Comparison of ENCODE assay signal across 34 cellular contexts in genomic region chr2:99169534-99169933, GRCh38. TPM values are rescaled to one million over a fixed set of nuclear protein-coding genes. Genes with fewer than 3 reads are reported as not detected.
DNase-seq lines count a peak whose midpoint lies in the region; ATAC-seq lines count a peak whose summit lies in the region.
"Had no signal": no experiment of that assay in that cellular context is flagged by ENCODE, and none has a peak within 500 bp of the region (broad histone marks: within the 10 kb centered on the region; RNA-seq: fewer than 3 reads in every experiment).

No MANE protein-coding gene starts in this region.

- peak overlapping the region; percentile 82 for H3K27ac Mint-ChIP-seq in activated T-cell treated with anti-CD3 and anti-CD28 coated beads, Interleukin-2, amount 50 U/mL, for 24 hours
- H3K27ac Mint-ChIP-seq in activated naive CD8-positive, alpha-beta T cell, result peak overlapping the region; percentile 28
- H3K27ac Mint-ChIP-seq in T-cell, result no peak overlapping the region
- H3K27ac Mint-ChIP-seq: brain, memory B cell had no signal

- H3K4me1 Mint-ChIP-seq in activated T-cell treated with anti-CD3 and anti-CD28 coated beads, Interleukin-2, amount 50 U/mL, for 24 hours (ENCODE audit: low read depth), result peaks cover 29% of the 10 kb centered on the region
- peaks cover 23% of the 10 kb centered on the region for H3K4me1 Mint-ChIP-seq in activated naive CD8-positive, alpha-beta T cell (ENCODE audit: low read depth)
- H3K4me1 Mint-ChIP-seq in T-cell, result peaks cover 13 to 24% (median 16%) of the 10 kb centered on the region in 3 donors
- H3K4me1 Mint-ChIP-seq: brain, memory B cell had no signal

- ATAC-seq in GM21619 (IDR thresholded peaks at IDR 0.05; ENCODE audit: unreplicated experiment), result peak; percentile 51
- ATAC-seq in stimulated activated naive CD8-positive, alpha-beta T cell treated with anti-CD3 and anti-CD28 coated beads, Interleukin-15, Interleukin-2, amounts not matched to agents 100 U/mL and 50 U/mL, for 24 hours, result peak; percentile 28
- ATAC-seq in T-cell (replicated peaks in 1 of 4), result no peak
- ATAC-seq: A549, heart left ventricle, K562, left lung, PC-3 had no signal

- no peaks in the 10 kb centered on the region for H3K9me3 Mint-ChIP-seq in activated T-cell treated with anti-CD3 and anti-CD28 coated beads, Interleukin-2, amount 50 U/mL, for 24 hours
- no peaks in the 10 kb centered on the region for H3K9me3 Mint-ChIP-seq in activated naive CD8-positive, alpha-beta T cell (ENCODE audit: low read depth)
- no peaks in the 10 kb centered on the region for H3K9me3 Mint-ChIP-seq in T-cell
- H3K9me3 Mint-ChIP-seq: brain, memory B cell had no signal

- H3K27me3 Mint-ChIP-seq in activated T-cell treated with anti-CD3 and anti-CD28 coated beads, Interleukin-2, amount 50 U/mL, for 24 hours, result no peaks in the 10 kb centered on the region
- H3K27me3 Mint-ChIP-seq in activated naive CD8-positive, alpha-beta T cell, result no peaks in the 10 kb centered on the region
- no peaks in the 10 kb centered on the region for H3K27me3 Mint-ChIP-seq in T-cell
- H3K27me3 Mint-ChIP-seq: brain, memory B cell had no signal

- no peak for DNase-seq in activated T-cell treated with anti-CD3 and anti-CD28 coated beads, Interleukin-2, amount 50 U/mL, for 24 hours
- DNase-seq in activated T-cell treated with anti-CD3 and anti-CD28 coated beads, Interleukin-2, amount 50 U/mL, for 48 hours, result no peak
- no peak for DNase-seq in stimulated activated naive CD8-positive, alpha-beta T cell treated with anti-CD3 and anti-CD28 coated beads, Interleukin-15, Interleukin-2, amounts not matched to agents 100 U/mL and 50 U/mL, for 24 hours
- DNase-seq in NCI-H1092 treated with DMSO at 0.1 percent for 48 hours (lab: John Stamatoyannopoulos, UW), result no peak
- DNase-seq in GM03348 (ENCODE audit: low spot score), result no peak
- DNase-seq in T-cell, result no peak
- DNase-seq: activated CD4-positive, alpha-beta T cell treated with anti-CD3 and anti-CD28 coated beads, Interleukin-2, amount 50 U/mL, for 4 hours; activated CD4-positive, CD25-positive, alpha-beta regulatory T cell; activated gamma-delta T cell treated with Interleukin-2 at 50 U/mL for 16 hours; amniotic stem cell; cerebellar nuclear complex; dermis blood vessel endothelial cell; DMS 273 treated with DMSO at 0.1 percent for 48 hours; EL; foreskin melanocyte; H7; heart left ventricle; islet precursor cell; left lung; MG63; NCI-H1417; NCI-H2029; NCI-H524 treated with DMSO at 0.1 percent for 48 hours; PC-3; small intestine; stomach; thyroid gland had no signal

- POLR2A ChIA-PET in T-cell (lab: Charles Lee), result no interaction called here

- CTCF ChIA-PET in T-cell (lab: Charles Lee), result interaction anchor here in 1 of 2 donors (0.6 kb wide), 1 partner anchor 21 kb away, joined by 3 read pairs; no protein-coding TSS in a partner anchor

- H3K4me3 Mint-ChIP-seq in activated T-cell treated with anti-CD3 and anti-CD28 coated beads, Interleukin-2, amount 50 U/mL, for 24 hours, result no peak overlapping the region
- no peak overlapping the region for H3K4me3 Mint-ChIP-seq in activated naive CD8-positive, alpha-beta T cell
- H3K4me3 Mint-ChIP-seq in T-cell, result no peak overlapping the region
- H3K4me3 Mint-ChIP-seq: brain, memory B cell had no signal

- H3K36me3 Mint-ChIP-seq in activated T-cell treated with anti-CD3 and anti-CD28 coated beads, Interleukin-2, amount 50 U/mL, for 24 hours (ENCODE audit: low read depth), result peaks cover 89% of the 10 kb centered on the region
- H3K36me3 Mint-ChIP-seq in activated naive CD8-positive, alpha-beta T cell, result peaks cover 2% of the 10 kb centered on the region
- H3K36me3 Mint-ChIP-seq in T-cell, result peaks cover 36% of the 10 kb centered on the region

RNA-seq across cellular contexts. Expression of gene MITD1, which starts 11.3 kb away (rescaled TPM):
- total RNA-seq in T-cell, result 10 to 100 TPM; 27.5 to 60.4 (median 56.7) TPM

RNA-seq across cellular contexts. Expression of gene MRPL30, which starts 11.4 kb away (rescaled TPM):
- 10 to 100 TPM; 12.7 to 20.5 (median 17.9) TPM for total RNA-seq in T-cell

RNA-seq across cellular contexts. Expression of gene LIPT1, which starts 14.8 kb away (rescaled TPM):
- total RNA-seq in T-cell, result 10 to 100 TPM; 12.4 to 17.6 (median 13.7) TPM

RNA-seq across cellular contexts. Expression of gene TSGA10, which starts 14.8 kb away (rescaled TPM):
- total RNA-seq in T-cell, result 10 to 100 TPM; 14.0 to 16.2 (median 15.8) TPM

RNA-seq across cellular contexts. Expression of gene C2orf15, which starts 28.0 kb away (rescaled TPM):
- total RNA-seq in T-cell, result 1 to 10 TPM; 2.1 to 3.1 (median 2.3) TPM
- total RNA-seq: dermis blood vessel endothelial cell, vagina had no signal

Comparison
In these comparisons a context has a peak if more than half of its experiments do, and no peak if none do; other contexts are left out.
1. H3K27ac Mint-ChIP-seq: peak in activated T-cell treated with anti-CD3 and anti-CD28 coated beads, Interleukin-2, amount 50 U/mL, for 24 hours (single experiment) and activated naive CD8-positive, alpha-beta T cell (single experiment); none in T-cell (0 of 2).
2. ATAC-seq: peak in GM21619 (single experiment) and stimulated activated naive CD8-positive, alpha-beta T cell treated with anti-CD3 and anti-CD28 coated beads, Interleukin-15, Interleukin-2, amounts not matched to agents 100 U/mL and 50 U/mL, for 24 hours (single experiment); none in T-cell (0 of 4).